ENCODE assay signal across 11 cellular contexts in genomic region chr17:4853195-4853762, GRCh38. TPM values are rescaled to one million over a fixed set of nuclear protein-coding genes. Genes with fewer than 3 reads are reported as not detected.
DNase-seq lines count a peak whose midpoint lies in the region; ATAC-seq and TF ChIP-seq lines count a peak whose summit lies in the region.
"Had no signal": no experiment of that assay in that cellular context is flagged by ENCODE, and none has a peak within 500 bp of the region (broad histone marks: within the 10 kb centered on the region; RNA-seq: fewer than 3 reads in every experiment).

No MANE protein-coding gene starts in this region.

- peak; percentile 49 for ATAC-seq in central memory CD8-positive, alpha-beta T cell (replicated peaks; ENCODE audit: extremely low read depth, poor library complexity, severe bottlenecking)
- ATAC-seq in memory B cell (ENCODE audit: low read depth) (no peak), HG03196 (IDR thresholded peaks at IDR 0.05; ENCODE audit: unreplicated experiment) (no peak)

- H3K4me1 Mint-ChIP-seq in central memory CD8-positive, alpha-beta T cell, result peaks cover 64% of the 10 kb centered on the region
- H3K4me1 Mint-ChIP-seq in memory B cell, result peaks cover 28% of the 10 kb centered on the region

- H3K27ac Mint-ChIP-seq in central memory CD8-positive, alpha-beta T cell (ENCODE audit: low read depth), result peak overlapping the region; percentile 80
- peak overlapping the region; percentile 18 for H3K27ac Mint-ChIP-seq in memory B cell

- no peak for TF ChIP-seq POLR2A in erythroblast (IDR thresholded peaks at IDR 0.05; ENCODE audit: low read length)

- peaks cover 6% of the 10 kb centered on the region for H3K9me3 Mint-ChIP-seq in central memory CD8-positive, alpha-beta T cell
- peaks cover 2% of the 10 kb centered on the region for H3K9me3 Mint-ChIP-seq in memory B cell
- H3K9me3 Mint-ChIP-seq: nephron had no signal

- H3K4me3 Mint-ChIP-seq in central memory CD8-positive, alpha-beta T cell, result peak overlapping the region; percentile 70
- no peak overlapping the region for H3K4me3 Mint-ChIP-seq in memory B cell
- H3K4me3 Mint-ChIP-seq: nephron had no signal

- DNase-seq in DMS79 treated with DMSO at 0.1 percent for 48 hours (lab: John Stamatoyannopoulos, UW) (peak; percentile 58), memory B cell (ENCODE audit: low spot score in 2 of 2) (no peak), nucleus accumbens (lab: John Stamatoyannopoulos, UW) (no peak), erythroblast (lab: John Stamatoyannopoulos, UW) (no peak), NCI-H82 treated with DMSO at 0.1 percent for 48 hours (lab: John Stamatoyannopoulos, UW; ENCODE audit: unreplicated experiment) (no peak)
- peak; percentile 29 for DNase-seq in Jurkat, Clone E6-1 (ENCODE audit: low read depth, low spot score)
- peak; percentile 12 to 21 for DNase-seq in central memory CD8-positive, alpha-beta T cell (ENCODE audit: low spot score in 2 of 2)
- DNase-seq: NCI-H2081 treated with DMSO at 0.1 percent for 48 hours, stomach had no signal

- H3K4me3 ChIP-seq in Jurkat, Clone E6-1 (ENCODE audit: low read length), result no peak overlapping the region
- H3K4me3 ChIP-seq: stomach had no signal

- H3K36me3 Mint-ChIP-seq in central memory CD8-positive, alpha-beta T cell (ENCODE audit: insufficient read depth), result peaks cover 30% of the 10 kb centered on the region
- H3K36me3 Mint-ChIP-seq in memory B cell, result peaks cover 19% of the 10 kb centered on the region

- no peaks in the 10 kb centered on the region for H3K27me3 Mint-ChIP-seq in central memory CD8-positive, alpha-beta T cell
- no peaks in the 10 kb centered on the region for H3K27me3 Mint-ChIP-seq in memory B cell

RNA-seq across cellular contexts. Expression of gene MINK1, which starts 20.1 kb away (rescaled TPM):
- 37.9 TPM for polyA plus RNA-seq in Jurkat, Clone E6-1 (2012; ENCODE audit: insufficient read depth, insufficient read length)

RNA-seq across cellular contexts. Expression of gene C17orf107, which starts 46.1 kb away (rescaled TPM):
- polyA plus RNA-seq in Jurkat, Clone E6-1 (2012; ENCODE audit: insufficient read depth, insufficient read length), result not detected

RNA-seq across cellular contexts. Expression of gene PLD2, which starts 46.3 kb away (rescaled TPM):
- polyA plus RNA-seq in Jurkat, Clone E6-1 (2012; ENCODE audit: insufficient read depth, insufficient read length), result 18.2 TPM

RNA-seq across cellular contexts. Expression of gene CHRNE, which starts 49.6 kb away (rescaled TPM):
- not detected for polyA plus RNA-seq in Jurkat, Clone E6-1 (2012; ENCODE audit: insufficient read depth, insufficient read length)

Comparison
In these comparisons a context has a peak if more than half of its experiments do, and no peak if none do; other contexts are left out.
1. DNase-seq: peak in DMS79 treated with DMSO at 0.1 percent for 48 hours (single experiment), Jurkat, Clone E6-1 (single experiment) and central memory CD8-positive, alpha-beta T cell (2 of 2); none in memory B cell (0 of 2), nucleus accumbens (0 of 56), erythroblast (0 of 2) and NCI-H82 treated with DMSO at 0.1 percent for 48 hours (single experiment).